ENCODE assay signal across 1 cellular context in the genomic region with DNA sequence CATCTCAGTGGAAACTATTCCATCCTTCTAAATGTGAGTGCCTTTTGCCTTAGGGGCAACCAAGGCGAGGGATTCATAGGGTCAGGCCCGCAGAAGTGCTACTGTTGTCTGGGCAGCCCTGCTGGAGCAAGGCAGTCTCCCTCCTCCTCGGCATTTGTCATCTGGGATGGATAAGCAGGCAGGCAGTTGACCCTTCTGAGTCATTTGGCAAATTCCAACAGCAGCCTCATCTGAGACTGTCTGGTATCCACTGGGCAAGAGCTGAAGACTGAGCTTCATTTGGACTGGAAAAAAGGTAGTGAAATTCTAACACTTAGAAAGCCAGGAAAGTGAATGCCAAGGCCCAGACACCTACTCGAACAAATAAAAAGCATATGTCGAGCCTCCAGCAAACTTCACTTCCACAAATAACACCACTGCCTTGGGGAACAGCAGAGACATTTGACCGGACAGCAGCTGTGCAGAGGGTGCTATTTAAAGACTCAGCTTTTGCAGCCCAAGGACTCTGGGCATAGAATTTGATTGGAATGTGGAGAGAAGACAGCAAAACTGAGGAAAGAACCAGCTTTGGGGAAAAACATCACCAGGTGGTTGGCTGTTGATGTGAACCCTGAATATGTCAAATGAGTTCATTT.
TF ChIP-seq lines count a peak whose summit lies in the region.

No MANE protein-coding gene starts in this region.

TF ChIP-seq in K562, 482 proteins besides CTCF, POLR2A, EP300 and RAD21 (continued from another document):
- no peak for TF ChIP-seq ZC3H11A (IDR thresholded peaks at IDR 0.05; ENCODE audit: low read depth, low read length)
- no peak for TF ChIP-seq THRAP3 (IDR thresholded peaks at IDR 0.05; ENCODE audit: borderline replicate concordance)
- no peak for TF ChIP-seq ZNF232 (CRISPR knock-in tag; IDR thresholded peaks at IDR 0.05)
- TF ChIP-seq DPF2 (IDR thresholded peaks at IDR 0.05), result 0 out of 2 replicates have a peak, but pooled peaks have one; percentile 27
- no peak for TF ChIP-seq E2F3 (CRISPR knock-in tag; IDR thresholded peaks at IDR 0.05)
- TF ChIP-seq SRSF3 (IDR thresholded peaks at IDR 0.05; ENCODE audit: insufficient read depth, low read length), result no peak
- peak; percentile 72 for TF ChIP-seq CBFA2T3 (IDR thresholded peaks at IDR 0.05)
- TF ChIP-seq GTF2E2 (tag; IDR thresholded peaks at IDR 0.05), result no peak
- no peak for TF ChIP-seq FOXP1 (CRISPR knock-in tag; IDR thresholded peaks at IDR 0.05)
- no peak for TF ChIP-seq KDM5B (IDR thresholded peaks at IDR 0.05; ENCODE audit: insufficient replicate concordance, low read depth, low read length)
- no peak for TF ChIP-seq ZSCAN29 (IDR thresholded peaks at IDR 0.05)
- TF ChIP-seq, protein P1, sequence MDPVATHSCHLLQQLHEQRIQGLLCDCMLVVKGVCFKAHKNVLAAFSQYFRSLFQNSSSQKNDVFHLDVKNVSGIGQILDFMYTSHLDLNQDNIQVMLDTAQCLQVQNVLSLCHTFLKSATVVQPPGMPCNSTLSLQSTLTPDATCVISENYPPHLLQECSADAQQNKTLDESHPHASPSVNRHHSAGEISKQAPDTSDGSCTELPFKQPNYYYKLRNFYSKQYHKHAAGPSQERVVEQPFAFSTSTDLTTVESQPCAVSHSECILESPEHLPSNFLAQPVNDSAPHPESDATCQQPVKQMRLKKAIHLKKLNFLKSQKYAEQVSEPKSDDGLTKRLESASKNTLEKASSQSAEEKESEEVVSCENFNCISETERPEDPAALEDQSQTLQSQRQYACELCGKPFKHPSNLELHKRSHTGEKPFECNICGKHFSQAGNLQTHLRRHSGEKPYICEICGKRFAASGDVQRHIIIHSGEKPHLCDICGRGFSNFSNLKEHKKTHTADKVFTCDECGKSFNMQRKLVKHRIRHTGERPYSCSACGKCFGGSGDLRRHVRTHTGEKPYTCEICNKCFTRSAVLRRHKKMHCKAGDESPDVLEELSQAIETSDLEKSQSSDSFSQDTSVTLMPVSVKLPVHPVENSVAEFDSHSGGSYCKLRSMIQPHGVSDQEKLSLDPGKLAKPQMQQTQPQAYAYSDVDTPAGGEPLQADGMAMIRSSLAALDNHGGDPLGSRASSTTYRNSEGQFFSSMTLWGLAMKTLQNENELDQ (CRISPR knock-in tag; IDR thresholded peaks at IDR 0.05; ENCODE audit: borderline replicate concordance), result no peak
- TF ChIP-seq, protein P2, sequence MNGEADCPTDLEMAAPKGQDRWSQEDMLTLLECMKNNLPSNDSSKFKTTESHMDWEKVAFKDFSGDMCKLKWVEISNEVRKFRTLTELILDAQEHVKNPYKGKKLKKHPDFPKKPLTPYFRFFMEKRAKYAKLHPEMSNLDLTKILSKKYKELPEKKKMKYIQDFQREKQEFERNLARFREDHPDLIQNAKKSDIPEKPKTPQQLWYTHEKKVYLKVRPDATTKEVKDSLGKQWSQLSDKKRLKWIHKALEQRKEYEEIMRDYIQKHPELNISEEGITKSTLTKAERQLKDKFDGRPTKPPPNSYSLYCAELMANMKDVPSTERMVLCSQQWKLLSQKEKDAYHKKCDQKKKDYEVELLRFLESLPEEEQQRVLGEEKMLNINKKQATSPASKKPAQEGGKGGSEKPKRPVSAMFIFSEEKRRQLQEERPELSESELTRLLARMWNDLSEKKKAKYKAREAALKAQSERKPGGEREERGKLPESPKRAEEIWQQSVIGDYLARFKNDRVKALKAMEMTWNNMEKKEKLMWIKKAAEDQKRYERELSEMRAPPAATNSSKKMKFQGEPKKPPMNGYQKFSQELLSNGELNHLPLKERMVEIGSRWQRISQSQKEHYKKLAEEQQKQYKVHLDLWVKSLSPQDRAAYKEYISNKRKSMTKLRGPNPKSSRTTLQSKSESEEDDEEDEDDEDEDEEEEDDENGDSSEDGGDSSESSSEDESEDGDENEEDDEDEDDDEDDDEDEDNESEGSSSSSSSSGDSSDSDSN (IDR thresholded peaks at IDR 0.05; ENCODE audit: borderline replicate concordance in 1 of 2, low read depth in 2 of 2, low read length in 2 of 2), result peak in 1 of 2 experiments; percentile 58; a peak in 1 of 4 replicates
- TF ChIP-seq ARID1B (IDR thresholded peaks at IDR 0.05), result peak; percentile 46; the same call in 1 of the 2 replicates
- TF ChIP-seq CBFA2T2 (conservative IDR thresholded peaks at IDR 0.05), result peak; percentile 45
- TF ChIP-seq, protein P3, sequence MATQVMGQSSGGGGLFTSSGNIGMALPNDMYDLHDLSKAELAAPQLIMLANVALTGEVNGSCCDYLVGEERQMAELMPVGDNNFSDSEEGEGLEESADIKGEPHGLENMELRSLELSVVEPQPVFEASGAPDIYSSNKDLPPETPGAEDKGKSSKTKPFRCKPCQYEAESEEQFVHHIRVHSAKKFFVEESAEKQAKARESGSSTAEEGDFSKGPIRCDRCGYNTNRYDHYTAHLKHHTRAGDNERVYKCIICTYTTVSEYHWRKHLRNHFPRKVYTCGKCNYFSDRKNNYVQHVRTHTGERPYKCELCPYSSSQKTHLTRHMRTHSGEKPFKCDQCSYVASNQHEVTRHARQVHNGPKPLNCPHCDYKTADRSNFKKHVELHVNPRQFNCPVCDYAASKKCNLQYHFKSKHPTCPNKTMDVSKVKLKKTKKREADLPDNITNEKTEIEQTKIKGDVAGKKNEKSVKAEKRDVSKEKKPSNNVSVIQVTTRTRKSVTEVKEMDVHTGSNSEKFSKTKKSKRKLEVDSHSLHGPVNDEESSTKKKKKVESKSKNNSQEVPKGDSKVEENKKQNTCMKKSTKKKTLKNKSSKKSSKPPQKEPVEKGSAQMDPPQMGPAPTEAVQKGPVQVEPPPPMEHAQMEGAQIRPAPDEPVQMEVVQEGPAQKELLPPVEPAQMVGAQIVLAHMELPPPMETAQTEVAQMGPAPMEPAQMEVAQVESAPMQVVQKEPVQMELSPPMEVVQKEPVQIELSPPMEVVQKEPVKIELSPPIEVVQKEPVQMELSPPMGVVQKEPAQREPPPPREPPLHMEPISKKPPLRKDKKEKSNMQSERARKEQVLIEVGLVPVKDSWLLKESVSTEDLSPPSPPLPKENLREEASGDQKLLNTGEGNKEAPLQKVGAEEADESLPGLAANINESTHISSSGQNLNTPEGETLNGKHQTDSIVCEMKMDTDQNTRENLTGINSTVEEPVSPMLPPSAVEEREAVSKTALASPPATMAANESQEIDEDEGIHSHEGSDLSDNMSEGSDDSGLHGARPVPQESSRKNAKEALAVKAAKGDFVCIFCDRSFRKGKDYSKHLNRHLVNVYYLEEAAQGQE (CRISPR knock-in tag; IDR thresholded peaks at IDR 0.05; ENCODE audit: low read depth), result no peak
- peak in 1 of 2 experiments; percentile 42; a peak in 1 of 4 replicates for TF ChIP-seq RCOR1 (IDR thresholded peaks at IDR 0.05; ENCODE audit: borderline replicate concordance in 1 of 2, low read depth in 2 of 2, low read length in 2 of 2)
- TF ChIP-seq SP2 (IDR thresholded peaks at IDR 0.05; ENCODE audit: extremely low read depth, low read depth, low read length, poor library complexity, severe bottlenecking), result no peak
- no peak for TF ChIP-seq NCOR1 (IDR thresholded peaks at IDR 0.05)
- peak; percentile 78 for TF ChIP-seq FOSL1 (tag; conservative IDR thresholded peaks at IDR 0.05)
- TF ChIP-seq, protein P4, sequence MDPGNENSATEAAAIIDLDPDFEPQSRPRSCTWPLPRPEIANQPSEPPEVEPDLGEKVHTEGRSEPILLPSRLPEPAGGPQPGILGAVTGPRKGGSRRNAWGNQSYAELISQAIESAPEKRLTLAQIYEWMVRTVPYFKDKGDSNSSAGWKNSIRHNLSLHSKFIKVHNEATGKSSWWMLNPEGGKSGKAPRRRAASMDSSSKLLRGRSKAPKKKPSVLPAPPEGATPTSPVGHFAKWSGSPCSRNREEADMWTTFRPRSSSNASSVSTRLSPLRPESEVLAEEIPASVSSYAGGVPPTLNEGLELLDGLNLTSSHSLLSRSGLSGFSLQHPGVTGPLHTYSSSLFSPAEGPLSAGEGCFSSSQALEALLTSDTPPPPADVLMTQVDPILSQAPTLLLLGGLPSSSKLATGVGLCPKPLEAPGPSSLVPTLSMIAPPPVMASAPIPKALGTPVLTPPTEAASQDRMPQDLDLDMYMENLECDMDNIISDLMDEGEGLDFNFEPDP (CRISPR knock-in tag; IDR thresholded peaks at IDR 0.05), result no peak
- TF ChIP-seq, protein P5, sequence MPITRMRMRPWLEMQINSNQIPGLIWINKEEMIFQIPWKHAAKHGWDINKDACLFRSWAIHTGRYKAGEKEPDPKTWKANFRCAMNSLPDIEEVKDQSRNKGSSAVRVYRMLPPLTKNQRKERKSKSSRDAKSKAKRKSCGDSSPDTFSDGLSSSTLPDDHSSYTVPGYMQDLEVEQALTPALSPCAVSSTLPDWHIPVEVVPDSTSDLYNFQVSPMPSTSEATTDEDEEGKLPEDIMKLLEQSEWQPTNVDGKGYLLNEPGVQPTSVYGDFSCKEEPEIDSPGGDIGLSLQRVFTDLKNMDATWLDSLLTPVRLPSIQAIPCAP (CRISPR knock-in tag; IDR thresholded peaks at IDR 0.05; ENCODE audit: borderline replicate concordance), result no peak
- TF ChIP-seq ARNT (IDR thresholded peaks at IDR 0.05), result no peak
- no peak for TF ChIP-seq HNRNPLL (IDR thresholded peaks at IDR 0.05; ENCODE audit: low read depth, low read length, poor library complexity, severe bottlenecking)
- no peak for TF ChIP-seq ZNF785 (CRISPR knock-in tag; IDR thresholded peaks at IDR 0.05)
- TF ChIP-seq, protein P6, sequence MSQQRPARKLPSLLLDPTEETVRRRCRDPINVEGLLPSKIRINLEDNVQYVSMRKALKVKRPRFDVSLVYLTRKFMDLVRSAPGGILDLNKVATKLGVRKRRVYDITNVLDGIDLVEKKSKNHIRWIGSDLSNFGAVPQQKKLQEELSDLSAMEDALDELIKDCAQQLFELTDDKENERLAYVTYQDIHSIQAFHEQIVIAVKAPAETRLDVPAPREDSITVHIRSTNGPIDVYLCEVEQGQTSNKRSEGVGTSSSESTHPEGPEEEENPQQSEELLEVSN (IDR thresholded peaks at IDR 0.05; ENCODE audit: borderline replicate concordance in 1 of 2, extremely low read depth in 1 of 2, insufficient read depth in 1 of 2, insufficient read length in 1 of 2, low read depth in 1 of 2, low read length in 1 of 2, poor library complexity in 1 of 2, severe bottlenecking in 1 of 2), result no peak
- no peak for TF ChIP-seq BACH1 (tag; IDR thresholded peaks at IDR 0.05)
- no peak for TF ChIP-seq TCF7 (IDR thresholded peaks at IDR 0.05; ENCODE audit: borderline replicate concordance)
- TF ChIP-seq STAG1 (CRISPR knock-in tag; IDR thresholded peaks at IDR 0.05; ENCODE audit: borderline replicate concordance), result no peak
- peak; percentile 53; the same call in 1 of the 2 replicates for TF ChIP-seq CTBP1 (IDR thresholded peaks at IDR 0.05; ENCODE audit: borderline replicate concordance)
TF ChIP-seq in K562: peak in this region for 17.
